9 cellular contexts compared by ENCODE assay signal in the genomic region with DNA sequence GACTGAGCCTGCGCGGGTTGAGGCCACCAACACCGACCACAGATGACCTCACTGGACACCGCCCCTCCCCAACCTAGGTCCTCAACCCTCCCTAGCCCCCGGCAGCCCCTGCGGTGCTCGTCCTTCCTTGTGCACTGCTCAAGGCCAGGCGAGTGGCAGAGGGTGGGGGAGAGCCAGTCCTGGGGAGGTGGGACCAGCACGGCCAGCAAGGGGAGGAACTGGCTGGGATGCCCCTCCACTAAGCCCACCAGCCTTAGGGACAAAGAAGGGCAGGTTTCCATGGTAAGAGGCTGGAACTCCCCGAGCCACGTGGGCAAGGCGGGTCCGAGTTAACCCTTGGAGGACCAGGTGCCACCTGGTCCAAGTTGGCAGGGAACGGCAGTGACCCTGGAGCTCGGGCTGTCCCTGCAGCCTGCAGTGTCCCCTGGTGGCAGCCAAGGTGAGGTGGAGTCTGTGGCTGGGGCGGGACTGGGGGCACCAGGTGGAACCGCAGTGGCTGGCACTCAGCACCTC. TPM values are rescaled to one million over a fixed set of nuclear protein-coding genes. Genes with fewer than 3 reads are reported as not detected.
DNase-seq lines count a peak whose midpoint lies in the region; ATAC-seq and TF ChIP-seq lines count a peak whose summit lies in the region.
"Had no signal": no experiment of that assay in that cellular context is flagged by ENCODE, and none has a peak within 500 bp of the region (broad histone marks: within the 10 kb centered on the region; RNA-seq: fewer than 3 reads in every experiment).

No MANE protein-coding gene starts in this region.

- peaks cover 19% of the 10 kb centered on the region for H3K36me3 ChIP-seq in HUES6 (ENCODE audit: control insufficient read depth, insufficient read depth, low read length)
- peaks cover 0 to 30% (median 16%) of the 10 kb centered on the region in 4 donors for H3K36me3 ChIP-seq in sigmoid colon

- no peak for TF ChIP-seq POLR2A in sigmoid colon (IDR thresholded peaks at IDR 0.05)

- TF ChIP-seq EP300 in sigmoid colon (IDR thresholded peaks at IDR 0.05), result no peak

- H3K4me3 ChIP-seq in HUES6 (ENCODE audit: low read depth, low read length) (peak overlapping the region; percentile 18; the same call in 1 of the 2 replicates), WI38 (ENCODE audit: low read depth, low read length) (no peak overlapping the region), fibroblast of mammary gland (ENCODE audit: control insufficient read depth, low read depth, low read length) (no peak overlapping the region), sigmoid colon (no peak overlapping the region)

- H3K9ac ChIP-seq in HUES6 (ENCODE audit: low read length), result no peak overlapping the region

- H3K27me3 ChIP-seq in HUES6 (ENCODE audit: control insufficient read depth, insufficient read depth, low read length), result peaks cover 31% of the 10 kb centered on the region
- H3K27me3 ChIP-seq in sigmoid colon, result peaks cover 19 to 43% (median 42%) of the 10 kb centered on the region in 3 donors

- TF ChIP-seq CTCF in WI38 (IDR thresholded peaks at IDR 0.05; ENCODE audit: low read depth, low read length) (peak; percentile 29; the same call in 1 of the 2 replicates), fibroblast of mammary gland (conservative IDR thresholded peaks at IDR 0.05; ENCODE audit: control insufficient read depth, insufficient read depth, low read depth, low read length) (peak; percentile 34), sigmoid colon (IDR thresholded peaks at IDR 0.05) (peak; percentile 18 to 68 (median 42))

- intact Hi-C loops in sigmoid colon (cut with DNase I), result no loop called here

- 8 to 14% methylated on average over 17 of the region's 17 CpGs for WGBS in sigmoid colon, 2 donors

- no peak for ATAC-seq in HG03378 (IDR thresholded peaks at IDR 0.05; ENCODE audit: unreplicated experiment)
- no peak for ATAC-seq in HG02588 (IDR thresholded peaks at IDR 0.05; ENCODE audit: unreplicated experiment)

- H3K9me3 ChIP-seq in HUES6 (ENCODE audit: control insufficient read depth, insufficient read depth, low read depth, low read length), result no peaks in the 10 kb centered on the region
- H3K9me3 ChIP-seq in sigmoid colon, result no peaks in the 10 kb centered on the region

- H3K27ac ChIP-seq in HUES6 (ENCODE audit: low read depth, low read length) (no peak overlapping the region), sigmoid colon (no peak overlapping the region)

- DNase-seq in DMS153 treated with DMSO at 0.1 percent for 48 hours (lab: John Stamatoyannopoulos, UW; ENCODE audit: unreplicated experiment) (peak; percentile 64), fibroblast of mammary gland (ENCODE audit: low read depth) (no peak), sigmoid colon (no peak), retina (no peak)

- H3K4me1 ChIP-seq in HUES6 (ENCODE audit: control insufficient read depth, insufficient read depth, low read length) (peaks cover 3% of the 10 kb centered on the region), sigmoid colon (peaks cover 0 to 15% (median 13%) of the 10 kb centered on the region in 4 donors)

RNA-seq across cellular contexts. Expression of a gene that starts 9.2 kb away (rescaled TPM):
- total RNA-seq in sigmoid colon, result 1 to 10 TPM in 1 of 4 donors, under 1 TPM in 2, not detected in 1; 0.33 to 1.1 (median 0.95) TPM
- polyA plus RNA-seq in sigmoid colon, result 1 to 10 TPM in 1 of 3 donors, not detected in 2; 2.3 TPM
- total RNA-seq: RPMI7951 had no signal

RNA-seq across cellular contexts. Expression of a gene that starts 14.8 kb away (rescaled TPM):
- total RNA-seq in sigmoid colon, result 10 to 100 TPM in 3 of 4 donors, 1 to 10 TPM in 1; 9.6 to 24.1 (median 14.6) TPM
- 10 to 100 TPM in 2 of 3 donors, 1 to 10 TPM in 1; 6.6 to 27.2 (median 10.9) TPM for polyA plus RNA-seq in sigmoid colon

RNA-seq across cellular contexts. Expression of a gene that starts 24.8 kb away (rescaled TPM):
- 1,000 to 10,000 TPM; 1,038 to 2,003 (median 1,212) TPM for total RNA-seq in sigmoid colon
- polyA plus RNA-seq in sigmoid colon, result 1,000 to 10,000 TPM; 2,538 to 4,527 (median 2,852) TPM
